In genomic region chr10:69318087-69318996, GRCh38 we compare ENCODE assay signal across 1 cellular context.
TF ChIP-seq lines count a peak whose summit lies in the region.

No MANE protein-coding gene starts in this region.

TF ChIP-seq in K562, 482 proteins besides CTCF, POLR2A, EP300 and RAD21 (continued from another document and continues in another):
- TF ChIP-seq, protein P1, sequence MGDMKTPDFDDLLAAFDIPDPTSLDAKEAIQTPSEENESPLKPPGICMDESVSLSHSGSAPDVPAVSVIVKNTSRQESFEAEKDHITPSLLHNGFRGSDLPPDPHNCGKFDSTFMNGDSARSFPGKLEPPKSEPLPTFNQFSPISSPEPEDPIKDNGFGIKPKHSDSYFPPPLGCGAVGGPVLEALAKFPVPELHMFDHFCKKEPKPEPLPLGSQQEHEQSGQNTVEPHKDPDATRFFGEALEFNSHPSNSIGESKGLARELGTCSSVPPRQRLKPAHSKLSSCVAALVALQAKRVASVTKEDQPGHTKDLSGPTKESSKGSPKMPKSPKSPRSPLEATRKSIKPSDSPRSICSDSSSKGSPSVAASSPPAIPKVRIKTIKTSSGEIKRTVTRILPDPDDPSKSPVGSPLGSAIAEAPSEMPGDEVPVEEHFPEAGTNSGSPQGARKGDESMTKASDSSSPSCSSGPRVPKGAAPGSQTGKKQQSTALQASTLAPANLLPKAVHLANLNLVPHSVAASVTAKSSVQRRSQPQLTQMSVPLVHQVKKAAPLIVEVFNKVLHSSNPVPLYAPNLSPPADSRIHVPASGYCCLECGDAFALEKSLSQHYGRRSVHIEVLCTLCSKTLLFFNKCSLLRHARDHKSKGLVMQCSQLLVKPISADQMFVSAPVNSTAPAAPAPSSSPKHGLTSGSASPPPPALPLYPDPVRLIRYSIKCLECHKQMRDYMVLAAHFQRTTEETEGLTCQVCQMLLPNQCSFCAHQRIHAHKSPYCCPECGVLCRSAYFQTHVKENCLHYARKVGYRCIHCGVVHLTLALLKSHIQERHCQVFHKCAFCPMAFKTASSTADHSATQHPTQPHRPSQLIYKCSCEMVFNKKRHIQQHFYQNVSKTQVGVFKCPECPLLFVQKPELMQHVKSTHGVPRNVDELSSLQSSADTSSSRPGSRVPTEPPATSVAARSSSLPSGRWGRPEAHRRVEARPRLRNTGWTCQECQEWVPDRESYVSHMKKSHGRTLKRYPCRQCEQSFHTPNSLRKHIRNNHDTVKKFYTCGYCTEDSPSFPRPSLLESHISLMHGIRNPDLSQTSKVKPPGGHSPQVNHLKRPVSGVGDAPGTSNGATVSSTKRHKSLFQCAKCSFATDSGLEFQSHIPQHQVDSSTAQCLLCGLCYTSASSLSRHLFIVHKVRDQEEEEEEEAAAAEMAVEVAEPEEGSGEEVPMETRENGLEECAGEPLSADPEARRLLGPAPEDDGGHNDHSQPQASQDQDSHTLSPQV (IDR thresholded peaks at IDR 0.05): no peak
- TF ChIP-seq ID3 (CRISPR knock-in tag; IDR thresholded peaks at IDR 0.05) (no peak), ID3 (tag; IDR thresholded peaks at IDR 0.05) (no peak), TEAD2 (tag; IDR thresholded peaks at IDR 0.05) (no peak), SMAD4 (CRISPR knock-in tag; conservative IDR thresholded peaks at IDR 0.05) (peak; percentile 64; the same call in 1 of the 2 replicates), ZSCAN29 (IDR thresholded peaks at IDR 0.05) (peak; percentile 25; the same call in 1 of the 2 replicates), RBM22 (IDR thresholded peaks at IDR 0.05; ENCODE audit: low read depth, low read length, poor library complexity, severe bottlenecking) (no peak), E4F1 (CRISPR knock-in tag; IDR thresholded peaks at IDR 0.05; ENCODE audit: borderline replicate concordance) (no peak), HDAC2 (IDR thresholded peaks at IDR 0.05) (peak; percentile 45), ZFX (CRISPR knock-in tag; IDR thresholded peaks at IDR 0.05) (no peak), KLF16 (IDR thresholded peaks at IDR 0.05) (no peak), TAF1 (IDR thresholded peaks at IDR 0.05; ENCODE audit: control insufficient read depth, extremely low read depth, insufficient read depth, low read length, severe bottlenecking) (peak; percentile 44), RBM39 (optimal IDR thresholded peaks at IDR 0.05; ENCODE audit: low read depth, low read length) (no peak), ZNF12 (CRISPR knock-in tag; IDR thresholded peaks at IDR 0.05) (0 out of 2 replicates have a peak, but pooled peaks have one; percentile 68), ZNF23 (CRISPR knock-in tag; IDR thresholded peaks at IDR 0.05) (no peak), MCM3 (IDR thresholded peaks at IDR 0.05) (no peak), RCOR1 (IDR thresholded peaks at IDR 0.05; ENCODE audit: borderline replicate concordance in 1 of 2, low read depth in 2 of 2, low read length in 2 of 2) (0 out of 4 replicates have a peak, but pooled peaks of 1 of the 2 experiments have one; percentile 12), CHD1 (IDR thresholded peaks at IDR 0.05; ENCODE audit: low read length) (peak; percentile 80), ZNF778 (CRISPR knock-in tag; IDR thresholded peaks at IDR 0.05) (no peak), IRF2 (CRISPR knock-in tag; IDR thresholded peaks at IDR 0.05) (no peak), ZFP91 (CRISPR knock-in tag; IDR thresholded peaks at IDR 0.05) (no peak; the same call in 1 of the 2 replicates), ZNF408 (CRISPR knock-in tag; IDR thresholded peaks at IDR 0.05; ENCODE audit: low read depth) (no peak), CREB1 (IDR thresholded peaks at IDR 0.05) (peak; percentile 71), CREB1 (CRISPR knock-in tag; IDR thresholded peaks at IDR 0.05) (peak; percentile 60), TSC22D4 (tag; IDR thresholded peaks at IDR 0.05) (no peak), BHLHE40 (IDR thresholded peaks at IDR 0.05; ENCODE audit: low read length) (peak; percentile 18; the same call in 1 of the 2 replicates), KLF6 (CRISPR knock-in tag; IDR thresholded peaks at IDR 0.05; ENCODE audit: borderline replicate concordance) (no peak), MGA (IDR thresholded peaks at IDR 0.05) (no peak), ZBED1 (IDR thresholded peaks at IDR 0.05) (no peak; the same call in 1 of the 2 replicates), POLR3G (IDR thresholded peaks at IDR 0.05; ENCODE audit: extremely low read depth, insufficient read length, insufficient replicate concordance) (no peak), TAF9B (IDR thresholded peaks at IDR 0.05; ENCODE audit: partially characterized antibody) (no peak), CSDE1 (IDR thresholded peaks at IDR 0.05) (no peak), POLR3A (IDR thresholded peaks at IDR 0.05; ENCODE audit: borderline replicate concordance, extremely low read depth, insufficient read depth, insufficient read length) (no peak), FOXJ3 (CRISPR knock-in tag; IDR thresholded peaks at IDR 0.05) (no peak), IRF1 (CRISPR knock-in tag; IDR thresholded peaks at IDR 0.05; ENCODE audit: borderline replicate concordance) (no peak), MAFK (IDR thresholded peaks at IDR 0.05; ENCODE audit: low read length) (no peak), ZNF146 (CRISPR knock-in tag; IDR thresholded peaks at IDR 0.05; ENCODE audit: unreplicated experiment) (no peak), PCBP2 (IDR thresholded peaks at IDR 0.05; ENCODE audit: low read depth, low read length, poor library complexity, severe bottlenecking) (no peak), BRD9 (IDR thresholded peaks at IDR 0.05; ENCODE audit: low read depth, partially characterized antibody) (no peak), ZBTB7A (IDR thresholded peaks at IDR 0.05; ENCODE audit: borderline replicate concordance, control insufficient read depth, low read depth, low read length) (peak; percentile 75)
- TF ChIP-seq, protein P2, sequence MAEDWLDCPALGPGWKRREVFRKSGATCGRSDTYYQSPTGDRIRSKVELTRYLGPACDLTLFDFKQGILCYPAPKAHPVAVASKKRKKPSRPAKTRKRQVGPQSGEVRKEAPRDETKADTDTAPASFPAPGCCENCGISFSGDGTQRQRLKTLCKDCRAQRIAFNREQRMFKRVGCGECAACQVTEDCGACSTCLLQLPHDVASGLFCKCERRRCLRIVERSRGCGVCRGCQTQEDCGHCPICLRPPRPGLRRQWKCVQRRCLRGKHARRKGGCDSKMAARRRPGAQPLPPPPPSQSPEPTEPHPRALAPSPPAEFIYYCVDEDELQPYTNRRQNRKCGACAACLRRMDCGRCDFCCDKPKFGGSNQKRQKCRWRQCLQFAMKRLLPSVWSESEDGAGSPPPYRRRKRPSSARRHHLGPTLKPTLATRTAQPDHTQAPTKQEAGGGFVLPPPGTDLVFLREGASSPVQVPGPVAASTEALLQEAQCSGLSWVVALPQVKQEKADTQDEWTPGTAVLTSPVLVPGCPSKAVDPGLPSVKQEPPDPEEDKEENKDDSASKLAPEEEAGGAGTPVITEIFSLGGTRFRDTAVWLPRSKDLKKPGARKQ (CRISPR knock-in tag; IDR thresholded peaks at IDR 0.05): no peak
